Comparison of ENCODE assay signal across 27 cellular contexts in the genomic region with DNA sequence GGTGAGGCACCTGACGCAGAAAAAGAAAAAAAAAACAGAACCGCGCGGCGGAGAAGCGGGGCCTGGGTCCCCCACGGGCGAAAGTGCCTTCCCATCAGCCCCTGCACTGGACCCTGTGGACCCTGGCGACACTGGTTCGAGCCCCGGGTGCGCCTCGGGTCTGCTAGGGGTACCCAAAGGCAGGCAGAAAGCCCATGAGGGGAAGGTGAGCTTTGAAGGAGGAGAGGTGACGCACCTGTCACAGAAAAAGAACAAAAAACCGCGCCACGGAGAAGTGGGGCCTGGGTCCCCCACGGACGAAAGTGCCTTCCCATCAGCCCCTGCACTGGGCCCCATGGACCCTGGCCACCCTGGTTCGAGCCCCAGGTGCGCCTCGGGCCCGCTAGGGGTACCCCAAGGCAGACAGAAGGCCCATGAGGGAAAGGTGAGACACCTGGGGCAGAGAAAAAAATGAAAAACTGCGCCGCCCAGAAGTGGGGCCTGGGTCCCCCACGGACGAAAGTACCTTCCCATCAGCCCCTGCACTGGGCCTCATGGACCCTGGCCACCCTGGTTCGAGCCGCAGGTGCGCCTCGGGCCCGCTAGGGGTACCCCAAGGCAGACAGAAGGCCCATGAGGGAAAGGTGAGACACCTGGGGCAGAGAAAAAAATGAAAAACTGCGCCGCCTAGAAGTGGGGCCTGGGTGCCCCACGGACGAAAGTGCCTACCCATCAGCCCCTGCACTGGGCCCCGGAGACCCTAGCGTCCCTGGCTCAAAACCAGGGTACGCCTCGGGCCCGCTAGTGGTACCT.
DNase-seq lines count a peak whose midpoint lies in the region; ATAC-seq, FAIRE-seq and TF ChIP-seq lines count a peak whose summit lies in the region.
"Had no signal": no experiment of that assay in that cellular context is flagged by ENCODE, and none has a peak within 500 bp of the region (broad histone marks: within the 10 kb centered on the region; RNA-seq: fewer than 3 reads in every experiment).

No MANE protein-coding gene starts in this region.

- H4K20me1 ChIP-seq in HepG2 (ENCODE audit: insufficient read depth, low read length): no peaks in the 10 kb centered on the region
- no peaks in the 10 kb centered on the region for H4K20me1 ChIP-seq in K562 (replicated peaks; ENCODE audit: control insufficient read depth, insufficient read depth, low read length)
- H4K20me1 ChIP-seq: BLaER1 had no signal

- no peak for TF ChIP-seq CTCF in HepG2 (CRISPR knock-in tag; IDR thresholded peaks at IDR 0.05)
- TF ChIP-seq CTCF in right lobe of liver (IDR thresholded peaks at IDR 0.05): no peak
- TF ChIP-seq CTCF in K562 (IDR thresholded peaks at IDR 0.05 in 2 of 3, conservative IDR thresholded peaks at IDR 0.05 in 1 of 3; ENCODE audit: insufficient read depth in 2 of 3, low read depth in 1 of 3, low read length in 3 of 3): no peak
- TF ChIP-seq CTCF in testis (IDR thresholded peaks at IDR 0.05): no peak

- H3K27ac ChIP-seq in HepG2 (ENCODE audit: extremely low read length, insufficient read depth, low read length): no peak overlapping the region
- H3K27ac ChIP-seq in right lobe of liver: no peak overlapping the region
- no peak overlapping the region for H3K27ac ChIP-seq in K562 (ENCODE audit: extremely low read depth, low read depth, low read length)
- H3K27ac ChIP-seq in testis: no peak overlapping the region
- H3K27ac ChIP-seq: BLaER1 had no signal

- TF ChIP-seq POLR2A in HepG2 (IDR thresholded peaks at IDR 0.05; ENCODE audit: insufficient read depth in 1 of 2, low read depth in 2 of 2, low read length in 2 of 2) (no peak), right lobe of liver (IDR thresholded peaks at IDR 0.05) (no peak), K562 (conservative IDR thresholded peaks at IDR 0.05) (no peak), testis (IDR thresholded peaks at IDR 0.05) (no peak)

- FAIRE-seq in HepG2 (lab: Jason Lieb, UNC) (no peak), K562 (lab: Jason Lieb, UNC) (no peak)
- FAIRE-seq: A204.1, GM12878, GM12892, GM18507, GM19239 had no signal

- no peak overlapping the region for H3K9ac ChIP-seq in HepG2 (ENCODE audit: insufficient read depth, low read depth, low read length)
- no peak overlapping the region for H3K9ac ChIP-seq in K562 (ENCODE audit: insufficient read depth in 1 of 2, low read depth in 2 of 2, low read length in 2 of 2)
- H3K9ac ChIP-seq: BLaER1 had no signal

- no peak overlapping the region for H3K4me3 ChIP-seq in HepG2 (replicated peaks in 1 of 3; ENCODE audit: insufficient read depth in 1 of 3, low read depth in 2 of 3, low read length in 3 of 3)
- H3K4me3 ChIP-seq in right lobe of liver: no peak overlapping the region
- H3K4me3 ChIP-seq in K562: no peak overlapping the region
- peak overlapping the region; percentile 31 to 45 for H3K4me3 ChIP-seq in testis
- H3K4me3 ChIP-seq: GM12878 had no signal

- in situ Hi-C loops in HepG2 (cut with HindIII; ENCODE audit: extremely low pct_ligation_motif_present, low pct_unique_long_range_greater_than_20kb) (no loop called here), K562 (cut with MboI) (no loop called here)

- ATAC-seq in HepG2 (peak; percentile 29; the same call in 1 of the 3 replicates), right lobe of liver (no peak), K562 (peak; percentile 42; the same call in 1 of the 3 replicates)
- ATAC-seq: GM12878 had no signal

- CTCF ChIA-PET in HepG2 (lab: Yijun Ruan, JAX; ENCODE audit: low intra/inter-chr PET ratio, low total read pairs): no interaction called here
- CTCF ChIA-PET in K562 (lab: Yijun Ruan, JAX; ENCODE audit: low intra/inter-chr PET ratio): no interaction called here

- H3K27me3 ChIP-seq in HepG2 (ENCODE audit: control insufficient read depth in 1 of 2, insufficient read depth in 2 of 2, low read length in 2 of 2): no peaks in the 10 kb centered on the region
- no peaks in the 10 kb centered on the region for H3K27me3 ChIP-seq in right lobe of liver
- H3K27me3 ChIP-seq in K562 (ENCODE audit: control insufficient read depth in 2 of 2, insufficient read depth in 2 of 2, low read length in 2 of 2): no peaks in the 10 kb centered on the region
- H3K27me3 ChIP-seq in testis: no peaks in the 10 kb centered on the region
- H3K27me3 ChIP-seq: BE2C, BLaER1 had no signal

- no peak for DNase-seq in HepG2 (ENCODE audit: low spot score)
- DNase-seq in right lobe of liver: no peak
- no peak for DNase-seq in K562 (ENCODE audit: extremely low read depth in 1 of 4, low spot score in 3 of 4)
- DNase-seq in testis: no peak
- DNase-seq in inferior parietal cortex (ENCODE audit: extremely low spot score): no peak
- DNase-seq in NCI-H2171 treated with DMSO at 0.1 percent for 48 hours (lab: John Stamatoyannopoulos, UW): no peak
- DNase-seq: 8988T; ACHN; BE2C; C1 segment of cervical spinal cord; CD4-positive, alpha-beta memory T cell; CD4-positive, CD25-positive, alpha-beta regulatory T cell; CD8-positive, alpha-beta memory T cell; COR-L47; DMS 273 treated with DMSO at 0.1 percent for 48 hours; DMS153; DMS53; DMS79; DND-41; EL; GDM1 had no signal

- 64% methylated on average over 41 of the region's 41 CpGs for WGBS in HepG2 (ENCODE audit: low lambda C conversion rate)
- 76% methylated on average over 27 of the region's 41 CpGs for WGBS in right lobe of liver (ENCODE audit: insufficient coverage, low coverage, low lambda C conversion rate, missing lambda C conversion rate)
- 32% methylated on average over 33 of the region's 41 CpGs for WGBS in K562 (ENCODE audit: insufficient coverage, low coverage, missing lambda C conversion rate)
- 59 to 72% methylated on average over 40 to 41 of the region's 41 CpGs for WGBS in testis, 2 donors

- no peaks in the 10 kb centered on the region for H3K36me3 ChIP-seq in HepG2 (replicated peaks in 1 of 2; ENCODE audit: control insufficient read depth in 1 of 2, insufficient read depth in 2 of 2, low read length in 2 of 2)
- H3K36me3 ChIP-seq in right lobe of liver: no peaks in the 10 kb centered on the region
- no peaks in the 10 kb centered on the region for H3K36me3 ChIP-seq in K562 (ENCODE audit: control insufficient read depth, insufficient read depth, low read length)
- no peaks in the 10 kb centered on the region for H3K36me3 ChIP-seq in testis (ENCODE audit: low read depth, missing control alignments)
- H3K36me3 ChIP-seq: BE2C, BLaER1 had no signal

- H3K4me1 ChIP-seq in HepG2 (ENCODE audit: insufficient read depth, low read length) (no peaks in the 10 kb centered on the region), right lobe of liver (no peaks in the 10 kb centered on the region), K562 (replicated peaks in 1 of 2; ENCODE audit: control insufficient read depth in 2 of 2, insufficient read depth in 2 of 2, low read length in 2 of 2) (peaks cover 0 to 33% of the 10 kb centered on the region in 2 experiments; a peak in 2 of 5 replicates), testis (no peaks in the 10 kb centered on the region)
- H3K4me1 ChIP-seq: BE2C, BLaER1 had no signal

- H3K9me1 ChIP-seq in K562 (ENCODE audit: control insufficient read depth, insufficient read depth, low read length): no peaks in the 10 kb centered on the region

- TF ChIP-seq RAD21 in HepG2 (CRISPR knock-in tag; IDR thresholded peaks at IDR 0.05): no peak
- TF ChIP-seq RAD21 in K562 (CRISPR knock-in tag; conservative IDR thresholded peaks at IDR 0.05 in 1 of 2, IDR thresholded peaks at IDR 0.05 in 1 of 2): no peak

- H3K79me2 ChIP-seq in HepG2 (ENCODE audit: insufficient read depth, low read length) (no peaks in the 10 kb centered on the region), K562 (ENCODE audit: control insufficient read depth, insufficient read depth, low read length) (no peaks in the 10 kb centered on the region)

- no peaks in the 10 kb centered on the region for H3K9me3 ChIP-seq in HepG2 (ENCODE audit: low read length)
- no peaks in the 10 kb centered on the region for H3K9me3 ChIP-seq in right lobe of liver
- H3K9me3 ChIP-seq in K562 (replicated peaks; ENCODE audit: control insufficient read depth, insufficient read depth, low read depth, low read length): no peaks in the 10 kb centered on the region
- H3K9me3 ChIP-seq in testis: no peaks in the 10 kb centered on the region
- H3K9me3 ChIP-seq: BE2C had no signal

- TF ChIP-seq EP300 in HepG2 (IDR thresholded peaks at IDR 0.05; ENCODE audit: low read depth in 2 of 2, low read length in 2 of 2) (no peak), HepG2 (CRISPR knock-in tag; IDR thresholded peaks at IDR 0.05; ENCODE audit: borderline replicate concordance) (no peak), K562 (IDR thresholded peaks at IDR 0.05; ENCODE audit: low read length) (no peak)

- POLR2A ChIA-PET in HepG2 (lab: Yijun Ruan, JAX): no interaction called here
- POLR2A ChIA-PET in K562 (lab: Yijun Ruan, JAX): no interaction called here

- no TSS peak for BruUV-seq in HepG2 (replicated peaks; lab: Mats Ljungman, UMichigan)
- no TSS peak for BruUV-seq in K562 (replicated peaks; lab: Mats Ljungman, UMichigan)

- intact Hi-C loops in HepG2 (cut with micrococcal nuclease; ENCODE audit: unreplicated experiment) (no loop called here), right lobe of liver (cut with DNase I) (no loop called here), K562 (cut with micrococcal nuclease) (no loop called here), testis (cut with DNase I; ENCODE audit: low total_unique reads) (no loop called here)

- H2AFZ ChIP-seq in HepG2 (ENCODE audit: low read length) (no peak overlapping the region), K562 (ENCODE audit: low read depth, low read length) (peak overlapping the region; percentile 40)

- H3K4me2 ChIP-seq in HepG2 (ENCODE audit: low read depth, low read length): no peak overlapping the region; the same call in 1 of the 2 replicates
- H3K4me2 ChIP-seq in K562 (ENCODE audit: insufficient read depth, low read length): no peak overlapping the region
- H3K4me2 ChIP-seq: BLaER1 had no signal

TF ChIP-seq in HepG2, 621 proteins besides CTCF, POLR2A, EP300 and RAD21 (continues in another document):
- TF ChIP-seq, protein P1, sequence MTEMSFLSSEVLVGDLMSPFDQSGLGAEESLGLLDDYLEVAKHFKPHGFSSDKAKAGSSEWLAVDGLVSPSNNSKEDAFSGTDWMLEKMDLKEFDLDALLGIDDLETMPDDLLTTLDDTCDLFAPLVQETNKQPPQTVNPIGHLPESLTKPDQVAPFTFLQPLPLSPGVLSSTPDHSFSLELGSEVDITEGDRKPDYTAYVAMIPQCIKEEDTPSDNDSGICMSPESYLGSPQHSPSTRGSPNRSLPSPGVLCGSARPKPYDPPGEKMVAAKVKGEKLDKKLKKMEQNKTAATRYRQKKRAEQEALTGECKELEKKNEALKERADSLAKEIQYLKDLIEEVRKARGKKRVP (CRISPR knock-in tag; IDR thresholded peaks at IDR 0.05): no peak

TF ChIP-seq in K562, 482 proteins besides CTCF, POLR2A, EP300 and RAD21 (continues in another document):
- TF ChIP-seq SUPT5H (IDR thresholded peaks at IDR 0.05) (no peak), ZNF324 (CRISPR knock-in tag; IDR thresholded peaks at IDR 0.05) (no peak), ZNF197 (CRISPR knock-in tag; IDR thresholded peaks at IDR 0.05; ENCODE audit: low read depth) (no peak)
- TF ChIP-seq, protein P2, sequence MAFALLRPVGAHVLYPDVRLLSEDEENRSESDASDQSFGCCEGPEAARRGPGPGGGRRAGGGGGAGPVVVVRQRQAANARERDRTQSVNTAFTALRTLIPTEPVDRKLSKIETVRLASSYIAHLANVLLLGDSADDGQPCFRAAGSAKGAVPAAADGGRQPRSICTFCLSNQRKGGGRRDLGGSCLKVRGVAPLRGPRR (CRISPR knock-in tag; IDR thresholded peaks at IDR 0.05): no peak

Comparison
In these comparisons a context has a peak if more than half of its experiments do, and no peak if none do; other contexts are left out.
1. ATAC-seq: peak in HepG2 (single experiment) and K562 (single experiment); none in right lobe of liver (0 of 4).
2. H3K4me3 ChIP-seq: peak in testis (2 of 2); none in HepG2 (0 of 3), right lobe of liver (0 of 3) and K562 (single experiment).